Comparison of ENCODE assay signal across 9 cellular contexts in genomic region chr11:78417175-78417887, GRCh38. TPM values are rescaled to one million over a fixed set of nuclear protein-coding genes. Genes with fewer than 3 reads are reported as not detected.
DNase-seq lines count a peak whose midpoint lies in the region; ATAC-seq, FAIRE-seq and TF ChIP-seq lines count a peak whose summit lies in the region.
"Had no signal": no experiment of that assay in that cellular context is flagged by ENCODE, and none has a peak within 500 bp of the region (broad histone marks: within the 10 kb centered on the region; RNA-seq: fewer than 3 reads in every experiment).

TSS of gene GAB2 (minus strand) at chr11:78417820. CDS start at chr11:78417720, 100 bp downstream.

- no peak for TF ChIP-seq RAD21 in H1 (IDR thresholded peaks at IDR 0.05 in 1 of 2, conservative IDR thresholded peaks at IDR 0.05 in 1 of 2; ENCODE audit: low read depth in 2 of 2, low read length in 2 of 2)

- CTCF ChIA-PET in H1 (lab: Charles Lee; ENCODE audit: partially characterized antibody) = interaction anchor here (0.6 to 7.6 kb wide), 12 partner anchors 12 to 197 kb away, joined by 3 to 87 read pairs (median 7); no protein-coding TSS in a partner anchor

- no peak within 1 kb of the TSS for H2BK20ac ChIP-seq in H1 (ENCODE audit: low read length)

- H3K9ac ChIP-seq in H1 (replicated peaks in 1 of 4; ENCODE audit: extremely low read depth in 1 of 4, low read depth in 3 of 4, low read length in 3 of 4) = peak within 1 kb of the TSS; percentile 38 to 79 (median 66)

- peak within 1 kb of the TSS; percentile 92 for H4K8ac ChIP-seq in H1 (ENCODE audit: extremely low read depth, insufficient read depth, low read length)

- H4K91ac ChIP-seq in H1 (replicated peaks; ENCODE audit: insufficient read length, low read length) = peak within 1 kb of the TSS; percentile 88

- no peak for FAIRE-seq in H1 (lab: Jason Lieb, UNC)
- FAIRE-seq: colon had no signal

- peak within 1 kb of the TSS; percentile 96 for H3K4me3 Mint-ChIP-seq in T-helper 17 cell

- H2BK12ac ChIP-seq in H1 (ENCODE audit: low read depth, low read length) = peak within 1 kb of the TSS; percentile 55; the same call in 1 of the 2 replicates

- H3K27ac ChIP-seq in H1 (ENCODE audit: low read depth, low read length) (peak within 1 kb of the TSS; percentile 65), uterus (peak within 1 kb of the TSS; percentile 99)

- H3K4me3 ChIP-seq in H1 (ENCODE audit: extremely low read depth in 1 of 4, insufficient read depth in 2 of 4, low read depth in 3 of 4, low read length in 4 of 4) (peak within 1 kb of the TSS; percentile 58 to 83 (median 80)), uterus (peak within 1 kb of the TSS; percentile 85 to 94)

- H3K23me2 ChIP-seq in H1 (ENCODE audit: low read depth, low read length) = peaks cover 10% of the 10 kb centered on the region; the same call in 1 of the 2 replicates

- H3K27me3 ChIP-seq in H1 (replicated peaks in 1 of 4; ENCODE audit: control insufficient read depth in 3 of 4, extremely low read depth in 1 of 4, insufficient read depth in 3 of 4, low read length in 3 of 4) (peaks cover 0 to 13% (median 8%) of the 10 kb centered on the region in 4 experiments; a peak in 4 of 7 replicates), uterus (no peaks in the 10 kb centered on the region)

- no peak within 1 kb of the TSS for H3K14ac ChIP-seq in H1 (ENCODE audit: insufficient read length)

- intact Hi-C loops in uterus (cut with DNase I; ENCODE audit: low total_unique reads) = loop anchor here (10.0 kb wide), 1 partner anchor 193 kb away; no protein-coding TSS in a partner anchor

- TF ChIP-seq POLR2A in H1 (IDR thresholded peaks at IDR 0.05; ENCODE audit: control extremely low read depth in 1 of 2, low read depth in 2 of 2, low read length in 2 of 2) (no peak), uterus (IDR thresholded peaks at IDR 0.05) (no peak)

- WGBS in H1 (ENCODE audit: extremely low coverage in 1 of 2, insufficient coverage in 1 of 2, insufficient read length in 1 of 2, insufficient replicate concordance in 2 of 2, low coverage in 1 of 2, low lambda C conversion rate in 2 of 2, missing lambda C conversion rate in 1 of 2), 2 experiments = no CpG with 5 or more reads among the region's 93 CpGs

- H3K79me2 ChIP-seq in H1 (ENCODE audit: control insufficient read depth in 1 of 2, insufficient read depth in 2 of 2, low read length in 2 of 2) = peaks cover 0 to 7% of the 10 kb centered on the region in 2 experiments; a peak in 1 of 4 replicates

- no peak within 1 kb of the TSS for H3K23ac ChIP-seq in H1 (ENCODE audit: insufficient read length)

- DNase-seq in NCI-H2227 (lab: John Stamatoyannopoulos, UW; ENCODE audit: unreplicated experiment) = peak; percentile 55
- DNase-seq in NCI-H2227 treated with DMSO at 0.1 percent for 48 hours (lab: John Stamatoyannopoulos, UW) = no peak
- DNase-seq in T-helper 17 cell = peak; percentile 24 to 37 (median 37)
- peak in 1 of 2 experiments; percentile 72 for DNase-seq in H1 (ENCODE audit: low read depth in 1 of 2, low spot score in 2 of 2)
- no peak for DNase-seq in mucosa of gallbladder (ENCODE audit: low spot score)
- DNase-seq in uterus = no peak
- no peak for DNase-seq in NCI-H1436 (lab: John Stamatoyannopoulos, UW)

- H3K4me2 ChIP-seq in H1 (ENCODE audit: insufficient read depth in 1 of 2, low read depth in 2 of 2, low read length in 2 of 2) = peak within 1 kb of the TSS; percentile 81 to 98

- no peak within 1 kb of the TSS for H2BK15ac ChIP-seq in H1 (ENCODE audit: low read length)

- H3K36me3 Mint-ChIP-seq in T-helper 17 cell (ENCODE audit: low read depth) = peaks cover 2% of the 10 kb centered on the region

- H2BK120ac ChIP-seq in H1 (replicated peaks; ENCODE audit: low read depth, low read length) = no peak within 1 kb of the TSS

- H3K4me1 ChIP-seq in H1 (replicated peaks in 1 of 4; ENCODE audit: control insufficient read depth in 3 of 4, insufficient read depth in 4 of 4, low read length in 3 of 4) (peaks cover 3 to 16% (median 5%) of the 10 kb centered on the region in 4 experiments; a peak in 6 of 7 replicates), uterus (peaks cover 0 to 5% of the 10 kb centered on the region in 2 donors)

- no peaks in the 10 kb centered on the region for H3K36me3 ChIP-seq in H1 (ENCODE audit: control insufficient read depth in 2 of 4, insufficient read depth in 4 of 4, low read length in 3 of 4)
- no peaks in the 10 kb centered on the region for H3K36me3 ChIP-seq in uterus

- no peak for TF ChIP-seq CTCF in H1 (IDR thresholded peaks at IDR 0.05; ENCODE audit: control extremely low read depth in 1 of 3, insufficient read depth in 1 of 3, low read depth in 1 of 3, low read length in 3 of 3)
- no peak for TF ChIP-seq CTCF in uterus (IDR thresholded peaks at IDR 0.05)

- ATAC-seq in HG03066 (IDR thresholded peaks at IDR 0.05; ENCODE audit: low read depth, unreplicated experiment) (peak; percentile 10), T-helper 17 cell (peak; percentile 47)

- no peak within 1 kb of the TSS for H3K4ac ChIP-seq in H1 (replicated peaks; ENCODE audit: insufficient read length, low read depth, low read length)

- peak within 1 kb of the TSS; percentile 79 for H3K18ac ChIP-seq in H1 (ENCODE audit: extremely low read depth, low read length)

- POLR2A ChIA-PET in H1 (lab: Charles Lee; ENCODE audit: partially characterized antibody) = interaction anchor here (0.7 to 4.7 kb wide), 8 partner anchors 13 to 278 kb away, joined by 3 to 33 read pairs (median 5); partner anchors contain the start of genes ALG8 and NARS2

- H2AK5ac ChIP-seq in H1 (ENCODE audit: low read depth, low read length) = no peak within 1 kb of the TSS

- no peak within 1 kb of the TSS for H3K56ac ChIP-seq in H1 (replicated peaks; ENCODE audit: insufficient read length, low read depth, low read length)

- peak within 1 kb of the TSS; percentile 90 for H3K27ac Mint-ChIP-seq in T-helper 17 cell

- H4K20me1 ChIP-seq in H1 (replicated peaks in 1 of 2; ENCODE audit: control insufficient read depth in 1 of 2, insufficient read depth in 2 of 2, low read length in 2 of 2) = peaks cover 0 to 2% of the 10 kb centered on the region in 2 experiments

- H4K5ac ChIP-seq in H1 (ENCODE audit: insufficient read length, low read depth, low read length) = no peak within 1 kb of the TSS

- H3K4me1 Mint-ChIP-seq in T-helper 17 cell = peaks cover 27% of the 10 kb centered on the region

- H2BK5ac ChIP-seq in H1 (ENCODE audit: low read depth, low read length) = peak within 1 kb of the TSS; percentile 38; the same call in 1 of the 2 replicates

- no peaks in the 10 kb centered on the region for H3K79me1 ChIP-seq in H1 (ENCODE audit: low read depth, low read length)

- peak within 1 kb of the TSS; percentile 90 for H2AFZ ChIP-seq in H1 (ENCODE audit: low read length)

- TF ChIP-seq EP300 in H1 (IDR thresholded peaks at IDR 0.05; ENCODE audit: borderline replicate concordance in 1 of 2, low read depth in 2 of 2, low read length in 2 of 2) = no peak

- H3K27me3 Mint-ChIP-seq in T-helper 17 cell = peaks cover 17% of the 10 kb centered on the region

- no peaks in the 10 kb centered on the region for H3K9me3 ChIP-seq in T-helper 17 cell (ENCODE audit: control insufficient read depth, low read length, poor library complexity, severe bottlenecking)
- H3K9me3 ChIP-seq in H1 (ENCODE audit: insufficient read depth in 2 of 2, low read depth in 1 of 2, low read length in 1 of 2) = no peaks in the 10 kb centered on the region
- H3K9me3 ChIP-seq in uterus = no peaks in the 10 kb centered on the region

TF ChIP-seq in H1, 55 proteins besides CTCF, POLR2A, EP300 and RAD21:
- TF ChIP-seq SIN3A (conservative IDR thresholded peaks at IDR 0.05 in 1 of 2, IDR thresholded peaks at IDR 0.05 in 1 of 2; ENCODE audit: low read depth in 1 of 2, low read length in 2 of 2) (0 out of 4 replicates have a peak, but pooled peaks of 1 of the 2 experiments have one; percentile 30), CHD2 (IDR thresholded peaks at IDR 0.05; ENCODE audit: low read length) (no peak), PHF8 (conservative IDR thresholded peaks at IDR 0.05; ENCODE audit: low read depth, low read length) (peak; percentile 23; the same call in 1 of the 2 replicates)

RNA-seq across cellular contexts. Expression of gene GAB2, which starts in this region (rescaled TPM):
- total RNA-seq in T-helper 17 cell (10 to 100 TPM; 10.3 to 14.4 TPM), mucosa of gallbladder (25.9 TPM), uterus (10 to 100 TPM; 15.9 to 82.3 (median 21.1) TPM)
- 9.5 and 14.0 TPM in 2 replicates for total RNA-seq in H1 (2021; fragmentation: NEBNext Ultra II Directional; extraction: Animal tissue kit (Norgen Biotek cat#: 25700))
- polyA plus RNA-seq in H1 (2011; rRNA removed) = 6.2 and 6.3 TPM in 2 replicates
- polyA plus RNA-seq in H1 (2011; cell fraction: cytosol; rRNA removed) = 5.8 TPM
- polyA plus RNA-seq in H1 (2011; cell fraction: nucleus; rRNA removed) = 9.3 TPM
- polyA plus RNA-seq in H1 (2012, experiment 1 of 2) = 6.3 to 8.0 TPM (median 7.2 TPM) in 4 replicates
- 4.5 TPM for polyA plus RNA-seq in H1 (2012, experiment 2 of 2)
- 4.8 TPM for polyA plus RNA-seq in H1 (2013, experiment 1 of 2)
- polyA plus RNA-seq in H1 (2013, experiment 2 of 2) = 4.0 TPM
- polyA minus RNA-seq in H1 (2011; rRNA and poly(A)+ RNA removed) = 15.6 and 16.9 TPM in 2 replicates
- 8.4 TPM for polyA minus RNA-seq in H1 (2011; cell fraction: cytosol; rRNA and poly(A)+ RNA removed)
- polyA minus RNA-seq in H1 (2011; cell fraction: nucleus; rRNA and poly(A)+ RNA removed) = 14.2 TPM

Comparison
In these comparisons a context has a peak if more than half of its experiments do, and no peak if none do; other contexts are left out.
1. DNase-seq: peak in NCI-H2227 (single experiment) and T-helper 17 cell (3 of 3); none in NCI-H2227 treated with DMSO at 0.1 percent for 48 hours (single experiment), mucosa of gallbladder (single experiment), uterus (0 of 2) and NCI-H1436 (single experiment).